In genomic region chr11:37115963-37116362, GRCh38 we compare ENCODE assay signal across 27 cellular contexts.
DNase-seq lines count a peak whose midpoint lies in the region; ATAC-seq and TF ChIP-seq lines count a peak whose summit lies in the region.
"Had no signal": no experiment of that assay in that cellular context is flagged by ENCODE, and none has a peak within 500 bp of the region (broad histone marks: within the 10 kb centered on the region; RNA-seq: fewer than 3 reads in every experiment).

No MANE protein-coding gene starts in this region.

- H3K27me3 ChIP-seq in suprapubic skin (no peaks in the 10 kb centered on the region), gastroesophageal sphincter (no peaks in the 10 kb centered on the region)
- H3K27me3 ChIP-seq: BLaER1 treated with 17β-estradiol and CSF1 and Interleukin-3, amounts not matched to agents 10 nM and 100 nM had no signal

- no peaks in the 10 kb centered on the region for H3K36me3 ChIP-seq in suprapubic skin
- no peaks in the 10 kb centered on the region for H3K36me3 ChIP-seq in gastroesophageal sphincter
- H3K36me3 ChIP-seq: BLaER1 treated with 17β-estradiol and CSF1 and Interleukin-3, amounts not matched to agents 10 nM and 100 nM had no signal

- H3K9me3 ChIP-seq in suprapubic skin (no peaks in the 10 kb centered on the region), gastroesophageal sphincter (no peaks in the 10 kb centered on the region)
- H3K9me3 ChIP-seq: BLaER1 treated with 17β-estradiol and CSF1 and Interleukin-3, amounts not matched to agents 10 nM and 100 nM; Caco-2; SK-N-SH had no signal

- ATAC-seq in GM21737 (IDR thresholded peaks at IDR 0.05; ENCODE audit: unreplicated experiment) (no peak), gastroesophageal sphincter (no peak)

- H3K4me3 ChIP-seq in NB4 (ENCODE audit: low read depth, low read length), result no peak overlapping the region
- H3K4me3 ChIP-seq in suprapubic skin, result no peak overlapping the region
- no peak overlapping the region for H3K4me3 ChIP-seq in gastroesophageal sphincter
- H3K4me3 ChIP-seq: BLaER1 treated with 17β-estradiol and CSF1 and Interleukin-3, amounts not matched to agents 10 nM and 100 nM; PC-9 had no signal

- no peak for TF ChIP-seq EP300 in suprapubic skin (IDR thresholded peaks at IDR 0.05)
- TF ChIP-seq EP300 in gastroesophageal sphincter (IDR thresholded peaks at IDR 0.05), result no peak

- DNase-seq in SKM-1 treated with dmso at 0.1 percent for 144 hours (lab: John Stamatoyannopoulos, UW; ENCODE audit: unreplicated experiment), result peak; percentile 14
- no peak for DNase-seq in SKM-1 (lab: John Stamatoyannopoulos, UW; ENCODE audit: unreplicated experiment)
- DNase-seq in Kasumi-1 (lab: John Stamatoyannopoulos, UW), result peak; percentile 29 to 38
- peak; percentile 4 for DNase-seq in NB4 (ENCODE audit: low read depth)
- DNase-seq in suprapubic skin (ENCODE audit: low spot score in 2 of 2), result no peak
- no peak for DNase-seq in SIG-M5 (lab: John Stamatoyannopoulos, UW)
- DNase-seq: 8988T; Caco-2; CD4-positive, alpha-beta memory T cell; DMS 273 treated with DMSO at 0.1 percent for 48 hours; DMS79 treated with DMSO at 0.1 percent for 48 hours; H7; KG1; NCI-H1105; NCI-H146; NCI-H2029; NCI-H2227 treated with DMSO at 0.1 percent for 48 hours; NCI-H510A treated with DMSO at 0.1 percent for 48 hours; NCI-H748 treated with DMSO at 0.1 percent for 48 hours; NK-92 treated with Interleukin-12 subunit alpha and Interleukin-12 subunit beta, amount 100 ng/mL, for 24 hours; PC-9; SHP77 treated with DMSO at 0.1 percent for 48 hours; SK-N-SH had no signal

- TF ChIP-seq CTCF in NB4 (IDR thresholded peaks at IDR 0.05; ENCODE audit: low read depth, low read length), result no peak
- no peak for TF ChIP-seq CTCF in suprapubic skin (IDR thresholded peaks at IDR 0.05)
- TF ChIP-seq CTCF in gastroesophageal sphincter (IDR thresholded peaks at IDR 0.05), result no peak

- H3K27ac ChIP-seq in suprapubic skin (no peak overlapping the region), gastroesophageal sphincter (no peak overlapping the region)
- H3K27ac ChIP-seq: BLaER1 treated with 17β-estradiol and CSF1 and Interleukin-3, amounts not matched to agents 10 nM and 100 nM; PC-9; RWPE1 had no signal

- no peak for TF ChIP-seq POLR2A in NB4 (IDR thresholded peaks at IDR 0.05; ENCODE audit: extremely low read depth, insufficient read length)
- no peak for TF ChIP-seq POLR2A in suprapubic skin (IDR thresholded peaks at IDR 0.05)
- TF ChIP-seq POLR2A in gastroesophageal sphincter (IDR thresholded peaks at IDR 0.05), result no peak

- no peaks in the 10 kb centered on the region for H3K4me1 ChIP-seq in suprapubic skin
- H3K4me1 ChIP-seq in gastroesophageal sphincter, result no peaks in the 10 kb centered on the region
- H3K4me1 ChIP-seq: Caco-2 had no signal

Comparison
In these comparisons a context has a peak if more than half of its experiments do, and no peak if none do; other contexts are left out.
1. DNase-seq: peak in SKM-1 treated with dmso at 0.1 percent for 144 hours (single experiment), Kasumi-1 (2 of 2) and NB4 (single experiment); none in SKM-1 (single experiment), suprapubic skin (0 of 2) and SIG-M5 (single experiment).